Comparison of ENCODE assay signal across 14 cellular contexts in genomic region chr12:34298971-34299801, GRCh38.
"Had no signal": no experiment of that assay in that cellular context is flagged by ENCODE, and none has a peak within 500 bp of the region (broad histone marks: within the 10 kb centered on the region; RNA-seq: fewer than 3 reads in every experiment).

No MANE protein-coding gene starts in this region.

- DNase-seq: activated CD4-positive, alpha-beta memory T cell treated with anti-CD3 and anti-CD28 coated beads for 36 hours; activated CD4-positive, alpha-beta T cell treated with anti-CD3 and anti-CD28 coated beads for 48 hours; activated naive CD4-positive, alpha-beta T cell treated with anti-CD3 and anti-CD28 coated beads, Interleukin-2, amount 10 ng/mL, durations not matched to agents 7 days and 5 days; activated T-cell treated with anti-CD3 and anti-CD28 coated beads, Interleukin-2, amount 50 U/mL, for 48 hours; anterior cingulate cortex; caudate nucleus; effector CD4-positive, alpha-beta T cell; occipital lobe; stimulated activated CD4-positive, alpha-beta T cell treated with anti-CD3 and anti-CD28 coated beads, Interleukin-4, amount 100 ng/mL, for 24 hours; stimulated activated naive CD4-positive, alpha-beta T cell treated with Interleukin-2 at 50 U/mL for 16 hours had no signal

- H3K27ac ChIP-seq: left lung, upper lobe of left lung had no signal

- H3K27me3 ChIP-seq: left lung, upper lobe of left lung had no signal

- FAIRE-seq: endometrium, keratinocyte had no signal

- H3K4me3 ChIP-seq: left lung, upper lobe of left lung had no signal

- H3K36me3 ChIP-seq: left lung, upper lobe of left lung had no signal

- H3K4me1 ChIP-seq: left lung, upper lobe of left lung had no signal

- ATAC-seq: left lung had no signal
